Comparison of ENCODE assay signal across 11 cellular contexts in genomic region chrX:136067097-136067496, GRCh38.
"Had no signal": no experiment of that assay in that cellular context is flagged by ENCODE, and none has a peak within 500 bp of the region (broad histone marks: within the 10 kb centered on the region; RNA-seq: fewer than 3 reads in every experiment).

No MANE protein-coding gene starts in this region.

- H3K9me3 ChIP-seq: heart right ventricle, prostate gland, right lobe of liver, tibial nerve had no signal

- H3K4me1 ChIP-seq: prostate gland, right lobe of liver had no signal

- H3K36me3 ChIP-seq: heart right ventricle, prostate gland, right lobe of liver, tibial nerve had no signal

- H3K27ac Mint-ChIP-seq: nephron had no signal

- ATAC-seq: heart right ventricle, left lobe of liver, right lobe of liver had no signal

- H3K27ac ChIP-seq: prostate gland, right lobe of liver, tibial nerve had no signal

- H3K4me3 ChIP-seq: heart right ventricle, prostate gland, right lobe of liver, tibial nerve had no signal

- H3K4me3 Mint-ChIP-seq: nephron had no signal

- DNase-seq: activated CD4-positive, alpha-beta T cell treated with anti-CD3 and anti-CD28 coated beads, Interleukin-2, amount 50 U/mL, for 1 hour; activated naive CD4-positive, alpha-beta T cell treated with Interleukin-2 at 50 U/mL for 16 hours; activated T-cell treated with anti-CD3 and anti-CD28 coated beads for 4 hours; heart right ventricle; islet precursor cell; right lobe of liver; stimulated activated CD4-positive, alpha-beta T cell treated with anti-CD3 and anti-CD28 coated beads, Interleukin-2, amount 100 ng/mL, for 24 hours had no signal

- H3K27me3 ChIP-seq: right lobe of liver, tibial nerve had no signal
